Comparison of ENCODE assay signal across 17 cellular contexts in genomic region chr1:24955779-24956365, GRCh38. TPM values are rescaled to one million over a fixed set of nuclear protein-coding genes. Genes with fewer than 3 reads are reported as not detected.
DNase-seq lines count a peak whose midpoint lies in the region; ATAC-seq, FAIRE-seq and TF ChIP-seq lines count a peak whose summit lies in the region.
"Had no signal": no experiment of that assay in that cellular context is flagged by ENCODE, and none has a peak within 500 bp of the region (broad histone marks: within the 10 kb centered on the region; RNA-seq: fewer than 3 reads in every experiment).

No MANE protein-coding gene starts in this region.

- no peaks in the 10 kb centered on the region for H3K9me1 ChIP-seq in keratinocyte (ENCODE audit: control insufficient read depth, extremely low read depth, insufficient read depth, low read length)

- dilution Hi-C loops in keratinocyte (cut with MboI; ENCODE audit: extremely low pct_ligation_motif_present, low sequenced_read_pairs), result no loop called here

- no peaks in the 10 kb centered on the region for H3K36me3 ChIP-seq in CD8-positive, alpha-beta memory T cell (ENCODE audit: insufficient read depth, low read length)
- H3K36me3 ChIP-seq in keratinocyte (ENCODE audit: control insufficient read depth in 2 of 2, extremely low read depth in 1 of 2, insufficient read depth in 2 of 2, low read length in 2 of 2), result no peaks in the 10 kb centered on the region
- no peaks in the 10 kb centered on the region for H3K36me3 ChIP-seq in colonic mucosa
- H3K36me3 ChIP-seq: BE2C, breast epithelium, heart right ventricle, prostate gland, transverse colon had no signal

- H3K4me3 Mint-ChIP-seq in CD14-positive monocyte, result no peak overlapping the region
- H3K4me3 Mint-ChIP-seq in CD8-positive, alpha-beta memory T cell, result peak overlapping the region in 2 of 7 donors; percentile 64 to 83
- H3K4me3 Mint-ChIP-seq in activated CD8-positive, alpha-beta T cell treated with anti-CD3 and anti-CD28 coated beads for 36 hours, result peak overlapping the region; percentile 99
- H3K4me3 Mint-ChIP-seq: nephron progenitor cell had no signal

- peaks cover 4 to 11% (median 6%) of the 10 kb centered on the region in 3 donors for H3K27me3 Mint-ChIP-seq in CD14-positive monocyte (ENCODE audit: low read depth in 3 of 3)
- peaks cover 0 to 2% of the 10 kb centered on the region in 2 donors for H3K27me3 Mint-ChIP-seq in CD8-positive, alpha-beta memory T cell
- no peaks in the 10 kb centered on the region for H3K27me3 Mint-ChIP-seq in activated CD8-positive, alpha-beta T cell treated with anti-CD3 and anti-CD28 coated beads for 36 hours

- no peaks in the 10 kb centered on the region for H3K79me2 ChIP-seq in keratinocyte (ENCODE audit: control insufficient read depth, insufficient read depth, low read length)

- peaks cover 73% of the 10 kb centered on the region for H3K4me1 ChIP-seq in CD8-positive, alpha-beta memory T cell (ENCODE audit: insufficient read depth, low read length)
- peaks cover 41% of the 10 kb centered on the region for H3K4me1 ChIP-seq in keratinocyte (ENCODE audit: control insufficient read depth, extremely low read depth, insufficient read depth, low read length)
- H3K4me1 ChIP-seq in colonic mucosa, result no peaks in the 10 kb centered on the region
- H3K4me1 ChIP-seq: BE2C, breast epithelium, prostate gland, transverse colon had no signal

- peak overlapping the region; percentile 62 for H3K4me2 ChIP-seq in keratinocyte (ENCODE audit: control insufficient read depth, extremely low read depth, insufficient read depth, low read depth, low read length)

- H3K9me3 Mint-ChIP-seq in CD14-positive monocyte, result peaks cover 0 to 2% (median 0%) of the 10 kb centered on the region in 7 donors
- H3K9me3 Mint-ChIP-seq in CD8-positive, alpha-beta memory T cell, result no peaks in the 10 kb centered on the region
- no peaks in the 10 kb centered on the region for H3K9me3 Mint-ChIP-seq in activated CD8-positive, alpha-beta T cell treated with anti-CD3 and anti-CD28 coated beads for 36 hours
- H3K9me3 Mint-ChIP-seq: nephron progenitor cell had no signal

- H3K36me3 Mint-ChIP-seq in CD14-positive monocyte, result peaks cover 0 to 7% of the 10 kb centered on the region in 2 donors
- peaks cover 0 to 21% (median 0%) of the 10 kb centered on the region in 3 donors for H3K36me3 Mint-ChIP-seq in CD8-positive, alpha-beta memory T cell
- peaks cover 90% of the 10 kb centered on the region for H3K36me3 Mint-ChIP-seq in activated CD8-positive, alpha-beta T cell treated with anti-CD3 and anti-CD28 coated beads for 36 hours (ENCODE audit: low read depth)

- POLR2A ChIA-PET in CD8-positive, alpha-beta memory T cell (lab: Charles Lee), result interaction anchor here (0.5 to 2.7 kb wide), 5 partner anchors 9 to 41 kb away, joined by 3 to 9 read pairs (median 5); no protein-coding TSS in a partner anchor
- POLR2A ChIA-PET in activated CD8-positive, alpha-beta T cell treated with anti-CD3 and anti-CD28 coated beads for 36 hours (lab: Charles Lee), result interaction anchor here (0.8 to 11.2 kb wide), 14 partner anchors 8 to 144 kb away, joined by 3 to 117 read pairs (median 8); partner anchors contain the start of gene RUNX3

- no peak for DNase-seq in CD14-positive monocyte (ENCODE audit: low spot score)
- no peak for DNase-seq in CD8-positive, alpha-beta memory T cell
- DNase-seq in activated CD8-positive, alpha-beta T cell treated with anti-CD3 and anti-CD28 coated beads for 36 hours, result no peak
- DNase-seq in keratinocyte (ENCODE audit: low read depth, low spot score), result no peak
- DNase-seq in colonic mucosa, result no peak
- no peak for DNase-seq in head of caudate nucleus
- no peak for DNase-seq in HCEC 1CT
- DNase-seq: BE2C, heart right ventricle, NCI-H1105, NCI-H2107, NCI-H526, nephron progenitor cell, transverse colon had no signal

- no peak for TF ChIP-seq CTCF in CD14-positive monocyte (IDR thresholded peaks at IDR 0.05)
- TF ChIP-seq CTCF in activated CD8-positive, alpha-beta T cell treated with anti-CD3 and anti-CD28 coated beads for 36 hours (IDR thresholded peaks at IDR 0.05), result no peak
- no peak for TF ChIP-seq CTCF in keratinocyte (optimal IDR thresholded peaks at IDR 0.05 in 1 of 3, IDR thresholded peaks at IDR 0.05 in 1 of 3, conservative IDR thresholded peaks at IDR 0.05 in 1 of 3; ENCODE audit: extremely low read depth in 1 of 3, insufficient read depth in 2 of 3, low read length in 3 of 3)
- no peak for TF ChIP-seq CTCF in colonic mucosa (IDR thresholded peaks at IDR 0.05)

- H3K27ac ChIP-seq in CD8-positive, alpha-beta memory T cell (ENCODE audit: low read depth, low read length), result no peak overlapping the region
- H3K27ac ChIP-seq in keratinocyte (ENCODE audit: control insufficient read depth, insufficient read depth, low read length) (peak overlapping the region; percentile 45), colonic mucosa (no peak overlapping the region)
- H3K27ac ChIP-seq: breast epithelium, heart right ventricle, prostate gland had no signal

- no peaks in the 10 kb centered on the region for H3K27me3 ChIP-seq in CD8-positive, alpha-beta memory T cell (ENCODE audit: insufficient read depth, low read length, poor library complexity, severe bottlenecking)
- peaks cover 4% of the 10 kb centered on the region for H3K27me3 ChIP-seq in keratinocyte (ENCODE audit: control insufficient read depth, extremely low read depth, insufficient read depth, low read length)
- no peaks in the 10 kb centered on the region for H3K27me3 ChIP-seq in colonic mucosa
- H3K27me3 ChIP-seq: BE2C, breast epithelium, transverse colon had no signal

- peak overlapping the region in 5 of 7 donors; percentile 18 to 93 (median 77) for H3K27ac Mint-ChIP-seq in CD14-positive monocyte
- H3K27ac Mint-ChIP-seq in CD8-positive, alpha-beta memory T cell, result peak overlapping the region in 6 of 8 donors; percentile 43 to 96 (median 94)
- peak overlapping the region; percentile 97 for H3K27ac Mint-ChIP-seq in activated CD8-positive, alpha-beta T cell treated with anti-CD3 and anti-CD28 coated beads for 36 hours
- H3K27ac Mint-ChIP-seq: nephron progenitor cell had no signal

- CTCF ChIA-PET in CD8-positive, alpha-beta memory T cell (lab: Charles Lee), result interaction anchor here (1.1 to 2.4 kb wide), 5 partner anchors 8 to 108 kb away, joined by 3 to 6 read pairs (median 5); no protein-coding TSS in a partner anchor
- CTCF ChIA-PET in activated CD8-positive, alpha-beta T cell treated with anti-CD3 and anti-CD28 coated beads for 36 hours (lab: Charles Lee), result interaction anchor here (0.7 to 5.2 kb wide), 8 partner anchors 14 to 144 kb away, joined by 3 to 53 read pairs (median 4); partner anchors contain the start of gene RUNX3

- no peaks in the 10 kb centered on the region for H3K9me3 ChIP-seq in CD8-positive, alpha-beta memory T cell (ENCODE audit: low read length)
- H3K9me3 ChIP-seq in keratinocyte (ENCODE audit: control insufficient read depth, low read depth, low read length) (no peaks in the 10 kb centered on the region), colonic mucosa (no peaks in the 10 kb centered on the region)
- H3K9me3 ChIP-seq: BE2C, breast epithelium, heart right ventricle, prostate gland, transverse colon had no signal

- H3K4me1 Mint-ChIP-seq in CD14-positive monocyte, result peaks cover 54% of the 10 kb centered on the region
- peaks cover 80 to 96% (median 80%) of the 10 kb centered on the region in 3 donors for H3K4me1 Mint-ChIP-seq in CD8-positive, alpha-beta memory T cell
- H3K4me1 Mint-ChIP-seq in activated CD8-positive, alpha-beta T cell treated with anti-CD3 and anti-CD28 coated beads for 36 hours (ENCODE audit: low read depth), result peaks cover 89% of the 10 kb centered on the region

- H3K4me3 ChIP-seq in CD8-positive, alpha-beta memory T cell (ENCODE audit: low read length), result no peak overlapping the region
- H3K4me3 ChIP-seq in keratinocyte (ENCODE audit: control insufficient read depth in 2 of 3, extremely low read depth in 1 of 3, insufficient read depth in 2 of 3, low read depth in 1 of 3, low read length in 3 of 3), result no peak overlapping the region
- H3K4me3 ChIP-seq in colonic mucosa, result no peak overlapping the region
- H3K4me3 ChIP-seq: breast epithelium, heart right ventricle, prostate gland, transverse colon had no signal

- no peak for ATAC-seq in activated CD8-positive, alpha-beta T cell treated with anti-CD3 and anti-CD28 coated beads for 36 hours
- ATAC-seq: heart right ventricle had no signal

- no peak overlapping the region for H2AFZ ChIP-seq in keratinocyte (ENCODE audit: control insufficient read depth, low read length)

- FAIRE-seq in keratinocyte (lab: Jason Lieb, UNC), result no peak
- FAIRE-seq: islet of Langerhans had no signal

- intact Hi-C loops in CD14-positive monocyte (cut with micrococcal nuclease) (no loop called here), colonic mucosa (cut with DNase I) (no loop called here), head of caudate nucleus (cut with DNase I) (no loop called here)
- intact Hi-C loops in activated CD8-positive, alpha-beta T cell treated with anti-CD3 and anti-CD28 coated beads for 36 hours (cut with micrococcal nuclease), result loop anchor here (2.0 to 5.0 kb wide), 2 partner anchors 36 to 75 kb away; no protein-coding TSS in a partner anchor

- H3K9ac ChIP-seq in keratinocyte (ENCODE audit: control insufficient read depth, extremely low read depth, insufficient read depth, low read length) (no peak overlapping the region), colonic mucosa (ENCODE audit: low read depth in 2 of 2, low read length in 2 of 2) (no peak overlapping the region)

- H4K20me1 ChIP-seq in keratinocyte (ENCODE audit: control insufficient read depth, extremely low read depth, insufficient read depth, low read length), result no peaks in the 10 kb centered on the region

RNA-seq across cellular contexts. Expression of gene RUNX3, which starts 25.8 kb away (rescaled TPM):
- polyA plus RNA-seq in CD14-positive monocyte (1 to 10 TPM; 4.4 to 6.7 TPM), keratinocyte (0.01 to 0.10 TPM in 2 of 3 replicates, not detected in the other)
- 100 to 1,000 TPM; 218 to 241 TPM for total RNA-seq in CD8-positive, alpha-beta memory T cell
- polyA plus RNA-seq in CD8-positive, alpha-beta memory T cell, result 107 TPM
- 100 to 1,000 TPM; 180 to 183 TPM for total RNA-seq in activated CD8-positive, alpha-beta T cell treated with anti-CD3 and anti-CD28 coated beads for 36 hours
- polyA plus RNA-seq in keratinocyte (2011; ENCODE audit: low read depth), result 0.17 TPM
- polyA plus RNA-seq in keratinocyte (2011; cell fraction: cytosol; rRNA removed), result 0.12 TPM in 1 of 2 replicates, not detected in the other
- not detected in 2 replicates for polyA plus RNA-seq in keratinocyte (2011; cell fraction: nucleus; rRNA removed)
- 0.03 and 0.51 TPM in 2 replicates for polyA plus RNA-seq in keratinocyte (2012; ENCODE audit: low replicate concordance)
- polyA minus RNA-seq in keratinocyte, result 0.16 TPM in 1 of 3 replicates, not detected in the others
- polyA minus RNA-seq in keratinocyte (2011; cell fraction: cytosol; rRNA and poly(A)+ RNA removed), result not detected
- polyA minus RNA-seq in keratinocyte (2011; cell fraction: nucleus; rRNA and poly(A)+ RNA removed), result 0.23 TPM in 1 of 2 replicates, not detected in the other
- 1 to 10 TPM; 1.6 to 3.2 TPM for total RNA-seq in colonic mucosa

Comparison
In these comparisons a context has a peak if more than half of its experiments do, and no peak if none do; other contexts are left out.
1. RNA of gene RUNX3, which starts 25.8 kb away (total RNA-seq): 218 to 241 TPM in CD8-positive, alpha-beta memory T cell and 180 to 183 TPM in activated CD8-positive, alpha-beta T cell treated with anti-CD3 and anti-CD28 coated beads for 36 hours; 1.6 to 3.2 TPM in colonic mucosa; every median in the first group is over 10 times any median in the second.
2. Peak in every context shown above with its lines, with median percentiles within 50 percentile points of each other: H3K27ac Mint-ChIP-seq.